In the genomic region with DNA sequence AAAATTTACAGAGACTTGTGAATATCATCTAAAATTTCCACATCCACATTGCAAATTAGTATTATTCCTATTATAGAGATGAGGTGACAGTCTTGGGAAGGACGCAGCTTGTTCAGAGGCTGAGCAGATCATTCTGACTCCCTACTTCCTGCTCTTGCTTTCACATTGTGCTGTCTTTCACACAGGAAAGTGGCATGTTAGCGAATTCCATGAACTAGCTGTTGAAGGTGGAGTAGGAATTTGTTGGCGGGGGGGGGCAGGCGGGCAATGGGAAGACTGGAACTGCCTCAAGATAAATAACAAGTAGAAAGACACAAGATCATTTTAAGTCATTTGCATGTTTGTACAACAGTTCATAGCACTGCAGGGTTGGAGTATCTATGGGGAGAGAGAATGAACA, we compare ENCODE assay signal across 17 cellular contexts. TPM values are rescaled to one million over a fixed set of nuclear protein-coding genes. Genes with fewer than 3 reads are reported as not detected.
DNase-seq lines count a peak whose midpoint lies in the region; ATAC-seq lines count a peak whose summit lies in the region.
"Had no signal": no experiment of that assay in that cellular context is flagged by ENCODE, and none has a peak within 500 bp of the region (broad histone marks: within the 10 kb centered on the region; RNA-seq: fewer than 3 reads in every experiment).

No MANE protein-coding gene starts in this region.

- ATAC-seq in HG02642 (IDR thresholded peaks at IDR 0.05; ENCODE audit: poor library complexity, unreplicated experiment): no peak
- no peak for ATAC-seq in HG02759 (IDR thresholded peaks at IDR 0.05; ENCODE audit: unreplicated experiment)

- DNase-seq in NCI-H82 (lab: John Stamatoyannopoulos, UW) (peak; percentile 34), NCI-H82 treated with DMSO at 0.1 percent for 48 hours (lab: John Stamatoyannopoulos, UW; ENCODE audit: unreplicated experiment) (no peak), dermis blood vessel endothelial cell (peak; percentile 69), left kidney (ENCODE audit: low read depth, low spot score) (peak; percentile 6), renal cortical epithelial cell (ENCODE audit: low read depth) (peak; percentile 80), NCI-H1436 (lab: John Stamatoyannopoulos, UW) (no peak)
- DNase-seq: DND-41, Kasumi-1, NCI-H1092 treated with DMSO at 0.1 percent for 48 hours, NCI-H2081, NCI-H510A, PC-9, SJCRH30 had no signal

RNA-seq across cellular contexts. Expression of a gene that starts 2.3 kb away (rescaled TPM):
- total RNA-seq in dermis blood vessel endothelial cell (0.34 TPM in 1 of 2 replicates, not detected in the other), renal cortical epithelial cell (10.8 and 13.5 TPM in 2 replicates)
- total RNA-seq: G401, H4, PC-9, SJCRH30 had no signal

RNA-seq across cellular contexts. Expression of a gene that starts 13.8 kb away (rescaled TPM):
- total RNA-seq in dermis blood vessel endothelial cell: 11.4 and 16.5 TPM in 2 replicates
- 194 and 254 TPM in 2 replicates for total RNA-seq in renal cortical epithelial cell
- total RNA-seq: G401, H4, SJCRH30 had no signal

RNA-seq across cellular contexts. Expression of a gene that starts 18.9 kb away (rescaled TPM):
- total RNA-seq in dermis blood vessel endothelial cell (0.37 and 0.68 TPM in 2 replicates), renal cortical epithelial cell (139 and 159 TPM in 2 replicates)
- total RNA-seq: G401, H4, PC-9, SJCRH30 had no signal

Comparison
In these comparisons a context has a peak if more than half of its experiments do, and no peak if none do; other contexts are left out.
1. DNase-seq: peak in NCI-H82 (single experiment), dermis blood vessel endothelial cell (single experiment), left kidney (single experiment) and renal cortical epithelial cell (single experiment); none in NCI-H82 treated with DMSO at 0.1 percent for 48 hours (single experiment) and NCI-H1436 (single experiment).
2. RNA of a gene that starts 13.8 kb away (total RNA-seq): 194 to 254 TPM in renal cortical epithelial cell; 11.4 to 16.5 TPM in dermis blood vessel endothelial cell; every median in the first group is over 10 times any median in the second.
3. RNA of a gene that starts 18.9 kb away (total RNA-seq): 139 to 159 TPM in renal cortical epithelial cell; 0.37 to 0.68 TPM in dermis blood vessel endothelial cell; every median in the first group is over 10 times any median in the second.